Comparison of ENCODE assay signal across 19 cellular contexts in genomic region chr16:19110537-19111391, GRCh38. TPM values are rescaled to one million over a fixed set of nuclear protein-coding genes. Genes with fewer than 3 reads are reported as not detected.
DNase-seq lines count a peak whose midpoint lies in the region; ATAC-seq, FAIRE-seq and TF ChIP-seq lines count a peak whose summit lies in the region.
"Had no signal": no experiment of that assay in that cellular context is flagged by ENCODE, and none has a peak within 500 bp of the region (broad histone marks: within the 10 kb centered on the region; RNA-seq: fewer than 3 reads in every experiment).

No MANE protein-coding gene starts in this region.

- ATAC-seq in Panc1 (no peak), left lobe of liver (peak; percentile 49), pancreas (peak; percentile 49 to 64 (median 55))

- DNase-seq in Panc1 (ENCODE audit: low read depth, low spot score) = no peak
- DNase-seq in left lobe of liver (ENCODE audit: low spot score) = no peak
- DNase-seq in pancreas = peak in 3 of 6 donors; percentile 54 to 61 (median 56)
- DNase-seq in testis = no peak
- DNase-seq in esophagus squamous epithelium (lab: John Stamatoyannopoulos, UW) = no peak
- no peak for DNase-seq in iPS-NIHi11 (ENCODE audit: low spot score)
- DNase-seq: DMS79, KG1, MV-4-11, NCI-H1105 treated with DMSO at 0.1 percent for 48 hours, NCI-H1694, NCI-H446 treated with DMSO at 0.1 percent for 48 hours, NCI-H526 treated with DMSO at 0.1 percent for 48 hours, SHP77 treated with DMSO at 0.1 percent for 48 hours, SW 1271 had no signal

- no TSS peak for BruUV-seq in Panc1 (replicated peaks; lab: Mats Ljungman, UMichigan)

- H3K27me3 ChIP-seq in Panc1 (ENCODE audit: control insufficient read depth, insufficient read depth, low read length) = no peaks in the 10 kb centered on the region
- no peaks in the 10 kb centered on the region for H3K27me3 ChIP-seq in pancreas
- H3K27me3 ChIP-seq in testis = no peaks in the 10 kb centered on the region
- no peaks in the 10 kb centered on the region for H3K27me3 ChIP-seq in esophagus squamous epithelium

- no peak for TF ChIP-seq CTCF in HEK293 (tag by site-specific recombination; IDR thresholded peaks at IDR 0.05)
- no peak for TF ChIP-seq CTCF in Panc1 (IDR thresholded peaks at IDR 0.05)
- TF ChIP-seq CTCF in pancreas (IDR thresholded peaks at IDR 0.05) = no peak
- TF ChIP-seq CTCF in testis (IDR thresholded peaks at IDR 0.05) = no peak
- no peak for TF ChIP-seq CTCF in esophagus squamous epithelium (IDR thresholded peaks at IDR 0.05)

- intact Hi-C loops in Panc1 (cut with micrococcal nuclease; ENCODE audit: unreplicated experiment) (no loop called here), pancreas (cut with DNase I) (no loop called here), testis (cut with DNase I; ENCODE audit: low total_unique reads) (no loop called here), esophagus squamous epithelium (cut with DNase I) (no loop called here)

- POLR2A ChIA-PET in HEK293 (lab: Yijun Ruan, JAX) (no interaction called here), Panc1 (lab: Charles Lee) (interaction anchor here (0.5 to 2.1 kb wide), 5 partner anchors 11 to 410 kb away, joined by 3 to 14 read pairs (median 5); no protein-coding TSS in a partner anchor)

- peaks cover 0 to 12% of the 10 kb centered on the region in 2 experiments; a peak in 1 of 3 replicates for H3K36me3 ChIP-seq in HEK293 (ENCODE audit: control insufficient read depth in 2 of 2, insufficient read depth in 1 of 2, low read length in 2 of 2)
- no peaks in the 10 kb centered on the region for H3K36me3 ChIP-seq in Panc1 (ENCODE audit: control insufficient read depth, insufficient read depth, low read length)
- H3K36me3 ChIP-seq in pancreas = no peaks in the 10 kb centered on the region
- H3K36me3 ChIP-seq in testis (ENCODE audit: low read depth, missing control alignments) = no peaks in the 10 kb centered on the region
- peaks cover 0 to 3% (median 0%) of the 10 kb centered on the region in 3 donors for H3K36me3 ChIP-seq in esophagus squamous epithelium

- CTCF ChIA-PET in HEK293 (lab: Yijun Ruan, JAX) (interaction anchor here (0.7 kb wide), 1 partner anchor 26 kb away, joined by 5 read pairs; no protein-coding TSS in a partner anchor), Panc1 (lab: Charles Lee) (interaction anchor here (0.6 to 0.8 kb wide), 3 partner anchors 16 to 40 kb away, joined by 4 to 16 read pairs (median 13); no protein-coding TSS in a partner anchor)

- H3K27ac ChIP-seq in HEK293 (ENCODE audit: extremely low read depth, low read depth, low read length) (no peak overlapping the region), Panc1 (ENCODE audit: low read length) (peak overlapping the region; percentile 5; the same call in 1 of the 2 replicates), pancreas (peak overlapping the region in 2 of 4 donors; percentile 20 to 43), testis (no peak overlapping the region), esophagus squamous epithelium (no peak overlapping the region)
- H3K27ac ChIP-seq: SK-N-MC had no signal

- WGBS in pancreas, 2 donors = 44% methylated on average over 5 of the region's 5 CpGs
- 94 to 95% methylated on average over 5 of the region's 5 CpGs for WGBS in testis, 2 donors
- WGBS in esophagus squamous epithelium, 2 donors = 87 to 90% methylated on average over 3 to 5 of the region's 5 CpGs

- H3K4me3 ChIP-seq in HEK293 (ENCODE audit: low read depth, low read length) (no peak overlapping the region), Panc1 (ENCODE audit: low read depth in 2 of 2, low read length in 2 of 2) (no peak overlapping the region), pancreas (peak overlapping the region in 1 of 4 donors; percentile 1), testis (no peak overlapping the region), esophagus squamous epithelium (no peak overlapping the region)
- H3K4me3 ChIP-seq: SK-N-MC had no signal

- TF ChIP-seq POLR2A in testis (IDR thresholded peaks at IDR 0.05) = no peak
- TF ChIP-seq POLR2A in esophagus squamous epithelium (IDR thresholded peaks at IDR 0.05) = no peak

- H3K9me3 ChIP-seq in HEK293 (ENCODE audit: control insufficient read depth, insufficient read depth, low read depth, low read length) = no peaks in the 10 kb centered on the region
- H3K9me3 ChIP-seq in Panc1 (ENCODE audit: control insufficient read depth, insufficient read depth, low read depth, low read length) = no peaks in the 10 kb centered on the region
- H3K9me3 ChIP-seq in pancreas = no peaks in the 10 kb centered on the region
- H3K9me3 ChIP-seq in testis = no peaks in the 10 kb centered on the region
- no peaks in the 10 kb centered on the region for H3K9me3 ChIP-seq in esophagus squamous epithelium

- in situ Hi-C loops in Panc1 (cut with HindIII; ENCODE audit: low pct_unique_long_range_greater_than_20kb, low sequenced_read_pairs) = no loop called here

- no peak for FAIRE-seq in pancreas (lab: Jason Lieb, UNC)
- FAIRE-seq: A204.1, H54 had no signal

- H3K4me1 ChIP-seq in HEK293 (ENCODE audit: control insufficient read depth, insufficient read depth, low read length) = no peaks in the 10 kb centered on the region; the same call in 1 of the 2 replicates
- H3K4me1 ChIP-seq in Panc1 (ENCODE audit: control insufficient read depth, insufficient read depth, low read length) = peaks cover 36% of the 10 kb centered on the region
- H3K4me1 ChIP-seq in pancreas = peaks cover 9 to 38% (median 16%) of the 10 kb centered on the region in 3 donors
- peaks cover 9% of the 10 kb centered on the region for H3K4me1 ChIP-seq in testis
- peaks cover 16 to 43% (median 21%) of the 10 kb centered on the region in 3 donors for H3K4me1 ChIP-seq in esophagus squamous epithelium

TF ChIP-seq in HEK293, 187 proteins besides CTCF, POLR2A, EP300 and RAD21:
- no peak for TF ChIP-seq ZNF670 (tag by site-specific recombination; IDR thresholded peaks at IDR 0.05; ENCODE audit: low read depth)
- no peak for TF ChIP-seq ZNF2 (tag by site-specific recombination; IDR thresholded peaks at IDR 0.05)
- TF ChIP-seq, protein P1, sequence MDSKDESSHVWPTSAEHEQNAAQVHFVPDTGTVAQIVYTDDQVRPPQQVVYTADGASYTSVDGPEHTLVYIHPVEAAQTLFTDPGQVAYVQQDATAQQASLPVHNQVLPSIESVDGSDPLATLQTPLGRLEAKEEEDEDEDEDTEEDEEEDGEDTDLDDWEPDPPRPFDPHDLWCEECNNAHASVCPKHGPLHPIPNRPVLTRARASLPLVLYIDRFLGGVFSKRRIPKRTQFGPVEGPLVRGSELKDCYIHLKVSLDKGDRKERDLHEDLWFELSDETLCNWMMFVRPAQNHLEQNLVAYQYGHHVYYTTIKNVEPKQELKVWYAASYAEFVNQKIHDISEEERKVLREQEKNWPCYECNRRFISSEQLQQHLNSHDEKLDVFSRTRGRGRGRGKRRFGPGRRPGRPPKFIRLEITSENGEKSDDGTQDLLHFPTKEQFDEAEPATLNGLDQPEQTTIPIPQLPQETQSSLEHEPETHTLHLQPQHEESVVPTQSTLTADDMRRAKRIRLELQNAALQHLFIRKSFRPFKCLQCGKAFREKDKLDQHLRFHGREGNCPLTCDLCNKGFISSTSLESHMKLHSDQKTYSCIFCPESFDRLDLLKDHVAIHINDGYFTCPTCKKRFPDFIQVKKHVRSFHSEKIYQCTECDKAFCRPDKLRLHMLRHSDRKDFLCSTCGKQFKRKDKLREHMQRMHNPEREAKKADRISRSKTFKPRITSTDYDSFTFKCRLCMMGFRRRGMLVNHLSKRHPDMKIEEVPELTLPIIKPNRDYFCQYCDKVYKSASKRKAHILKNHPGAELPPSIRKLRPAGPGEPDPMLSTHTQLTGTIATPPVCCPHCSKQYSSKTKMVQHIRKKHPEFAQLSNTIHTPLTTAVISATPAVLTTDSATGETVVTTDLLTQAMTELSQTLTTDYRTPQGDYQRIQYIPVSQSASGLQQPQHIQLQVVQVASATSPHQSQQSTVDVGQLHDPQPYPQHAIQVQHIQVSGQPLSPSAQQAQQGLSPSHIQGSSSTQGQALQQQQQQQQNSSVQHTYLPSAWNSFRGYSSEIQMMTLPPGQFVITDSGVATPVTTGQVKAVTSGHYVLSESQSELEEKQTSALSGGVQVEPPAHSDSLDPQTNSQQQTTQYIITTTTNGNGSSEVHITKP (tag by site-specific recombination; IDR thresholded peaks at IDR 0.05) = peak; percentile 47; the same call in 1 of the 2 replicates
- peak; percentile 90 for TF ChIP-seq ZNF121 (tag by site-specific recombination; IDR thresholded peaks at IDR 0.05)
- no peak for TF ChIP-seq ZNF184 (tag by site-specific recombination; IDR thresholded peaks at IDR 0.05)
- no peak for TF ChIP-seq TRIM28 (IDR thresholded peaks at IDR 0.05; ENCODE audit: borderline replicate concordance, low read length)
- TF ChIP-seq ZNF248 (tag by site-specific recombination; IDR thresholded peaks at IDR 0.05) = no peak

RNA-seq across cellular contexts. Expression of gene ITPRIPL2, which starts 3.0 kb away (rescaled TPM):
- total RNA-seq in Panc1 (2021; ENCODE audit: unreplicated experiment) = 83.2 TPM
- 32.1 TPM for polyA plus RNA-seq in Panc1 (2012; ENCODE audit: insufficient read length)
- 16.2 TPM for total RNA-seq in left lobe of liver
- total RNA-seq in pancreas = 10 to 100 TPM; 17.9 to 36.2 (median 24.1) TPM
- 1 to 10 TPM; 4.0 to 4.3 TPM for polyA plus RNA-seq in pancreas
- 10 to 100 TPM; 15.7 to 24.6 TPM for total RNA-seq in testis
- 8.5 TPM for polyA plus RNA-seq in testis (ENCODE audit: insufficient read depth, low read depth, low replicate concordance)
- total RNA-seq in esophagus squamous epithelium = 10 to 100 TPM; 18.3 to 78.6 (median 42.4) TPM

RNA-seq across cellular contexts. Expression of gene COQ7, which starts 43.4 kb away (rescaled TPM):
- 39.6 TPM for total RNA-seq in Panc1 (2021; ENCODE audit: unreplicated experiment)
- polyA plus RNA-seq in Panc1 (2012; ENCODE audit: insufficient read length) = 31.5 TPM
- 8.4 TPM for total RNA-seq in left lobe of liver
- 10 to 100 TPM in 4 of 6 donors, 1 to 10 TPM in 2; 6.9 to 10.5 (median 10.1) TPM for total RNA-seq in pancreas
- polyA plus RNA-seq in pancreas = 10 to 100 TPM in 1 of 2 donors, 1 to 10 TPM in 1; 7.8 to 12.6 TPM
- total RNA-seq in testis = 10 to 100 TPM; 42.0 to 53.6 TPM
- 58.4 TPM for polyA plus RNA-seq in testis (ENCODE audit: insufficient read depth, low read depth, low replicate concordance)
- total RNA-seq in esophagus squamous epithelium = 10 to 100 TPM in 3 of 4 donors, 1 to 10 TPM in 1; 5.6 to 14.4 (median 12.5) TPM

RNA-seq across cellular contexts. Expression of gene SYT17, which starts 57.3 kb away (rescaled TPM):
- total RNA-seq in Panc1 (2021; ENCODE audit: unreplicated experiment) (5.4 TPM), left lobe of liver (7.7 TPM), pancreas (1 to 10 TPM; 2.0 to 5.6 (median 2.7) TPM), testis (1 to 10 TPM; 3.1 to 3.7 TPM), esophagus squamous epithelium (1 to 10 TPM in 3 of 4 donors, under 1 TPM in 1; 0.88 to 7.6 (median 4.7) TPM)
- polyA plus RNA-seq in Panc1 (2012; ENCODE audit: insufficient read length) = 9.0 TPM
- polyA plus RNA-seq in pancreas (10 to 100 TPM in 1 of 2 donors, 1 to 10 TPM in 1; 2.2 to 11.4 TPM), testis (ENCODE audit: insufficient read depth, low read depth, low replicate concordance) (0.75 TPM)
